8 cellular contexts compared by ENCODE assay signal in the genomic region with DNA sequence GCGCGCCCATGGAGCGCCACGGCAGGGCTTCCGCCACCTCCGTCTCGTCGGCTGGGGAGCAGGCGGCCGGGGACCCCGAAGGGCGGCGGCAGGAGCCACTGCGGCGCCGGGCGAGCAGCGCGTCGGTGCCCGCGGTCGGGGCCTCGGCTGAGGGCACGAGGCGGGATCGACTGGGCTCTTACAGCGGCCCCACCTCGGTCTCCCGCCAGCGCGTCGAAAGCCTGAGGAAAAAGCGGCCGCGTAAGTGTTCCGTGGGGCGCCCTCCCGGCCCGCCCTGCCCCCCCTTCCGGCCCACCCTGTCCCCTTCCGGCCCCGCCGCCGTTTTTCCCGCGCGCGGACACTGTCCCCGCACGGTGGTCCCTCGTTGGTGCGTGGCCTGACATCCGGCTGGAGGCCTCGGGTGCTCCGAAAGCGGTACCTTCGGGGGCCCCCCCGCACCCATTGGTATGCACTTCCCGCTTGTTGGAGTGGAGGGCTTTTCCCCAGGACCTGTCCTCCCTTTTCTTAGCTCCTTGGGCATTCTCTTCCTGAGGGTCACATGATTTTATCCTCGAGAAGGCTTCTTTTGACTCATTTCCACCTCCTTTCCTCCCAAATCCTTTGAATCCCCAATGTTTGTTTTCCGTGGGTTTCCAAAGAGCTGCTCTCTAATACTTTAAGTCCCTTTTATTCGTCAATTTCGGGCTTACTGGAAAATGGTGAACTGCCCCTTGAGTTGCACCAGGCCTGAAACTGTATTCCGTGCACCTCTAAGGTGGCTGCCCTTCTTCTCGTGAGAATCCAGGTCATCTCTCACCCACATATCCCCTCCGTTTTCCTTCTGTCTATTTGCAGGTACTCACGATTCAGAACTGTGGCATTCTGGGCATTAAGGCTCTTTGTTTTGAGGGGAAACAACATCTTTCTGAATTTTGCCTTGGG. TPM values are rescaled to one million over a fixed set of nuclear protein-coding genes. Genes with fewer than 3 reads are reported as not detected.
DNase-seq lines count a peak whose midpoint lies in the region; ATAC-seq, FAIRE-seq and TF ChIP-seq lines count a peak whose summit lies in the region.

No MANE protein-coding gene starts in this region.

- peak overlapping the region; percentile 81 to 100 for H3K4me3 ChIP-seq in SK-N-SH (ENCODE audit: low read depth in 2 of 2, low read length in 1 of 2)
- peak overlapping the region; percentile 95 for H3K4me3 ChIP-seq in astrocyte (ENCODE audit: insufficient read depth, low read depth, low read length)
- H3K4me3 ChIP-seq in iPS-18c (ENCODE audit: insufficient read depth, low read depth, low read length): peak overlapping the region; percentile 92
- H3K4me3 ChIP-seq in smooth muscle cell: peak overlapping the region; percentile 77

- no peaks in the 10 kb centered on the region for H3K9me2 ChIP-seq in SK-N-SH

- peaks cover 0 to 27% of the 10 kb centered on the region in 2 experiments for H3K36me3 ChIP-seq in SK-N-SH (replicated peaks in 1 of 2; ENCODE audit: control insufficient read depth in 1 of 2, insufficient read depth in 2 of 2, low read length in 1 of 2)
- H3K36me3 ChIP-seq in astrocyte (ENCODE audit: insufficient read depth, low read length): no peaks in the 10 kb centered on the region
- no peaks in the 10 kb centered on the region for H3K36me3 ChIP-seq in smooth muscle cell (ENCODE audit: low read depth)

- TF ChIP-seq EP300 in SK-N-SH (IDR thresholded peaks at IDR 0.05; ENCODE audit: borderline replicate concordance in 1 of 2, low read depth in 1 of 2, low read length in 1 of 2): no peak

- H3F3A ChIP-seq in SK-N-SH (replicated peaks; ENCODE audit: insufficient read depth): peaks cover 21% of the 10 kb centered on the region
- H3F3A ChIP-seq in smooth muscle cell (ENCODE audit: low read depth): peaks cover 3% of the 10 kb centered on the region

- peak overlapping the region; percentile 100 for H3K4me3 Mint-ChIP-seq in astrocyte (ENCODE audit: unreplicated experiment)

- TF ChIP-seq CTCF in SK-N-SH (IDR thresholded peaks at IDR 0.05) (no peak), RWPE1 (conservative IDR thresholded peaks at IDR 0.05; ENCODE audit: low read depth) (no peak), astrocyte (IDR thresholded peaks at IDR 0.05; ENCODE audit: insufficient read depth, low read depth, low read length) (no peak), smooth muscle cell (IDR thresholded peaks at IDR 0.05; ENCODE audit: borderline replicate concordance, insufficient read depth, poor library complexity, severe bottlenecking) (no peak)

- peaks cover 24% of the 10 kb centered on the region for H3K4me1 Mint-ChIP-seq in astrocyte (ENCODE audit: low read depth, unreplicated experiment)

- H3K27me3 ChIP-seq in SK-N-SH (ENCODE audit: insufficient read depth) (no peaks in the 10 kb centered on the region), astrocyte (ENCODE audit: insufficient read depth, low read length) (no peaks in the 10 kb centered on the region), smooth muscle cell (ENCODE audit: low read depth) (no peaks in the 10 kb centered on the region)

- ATAC-seq in SK-N-SH treated with all-trans-retinoic acid at 6 μM for 48 hours: no peak
- ATAC-seq in HG03045 (IDR thresholded peaks at IDR 0.05; ENCODE audit: unreplicated experiment): peak; percentile 29

- peak overlapping the region; percentile 95 for H3K27ac Mint-ChIP-seq in astrocyte (ENCODE audit: unreplicated experiment)

- no peak for TF ChIP-seq RAD21 in SK-N-SH (IDR thresholded peaks at IDR 0.05; ENCODE audit: low read length)

- H3K9ac ChIP-seq in SK-N-SH (peak overlapping the region; percentile 98), astrocyte (ENCODE audit: low read length) (peak overlapping the region; percentile 92), smooth muscle cell (ENCODE audit: low read depth) (peak overlapping the region; percentile 88)

- H3K36me3 Mint-ChIP-seq in astrocyte (ENCODE audit: low read depth, unreplicated experiment): peaks cover 12% of the 10 kb centered on the region

- WGBS in SK-N-SH (ENCODE audit: low lambda C conversion rate): under 1% methylated on average over 31 of the region's 68 CpGs
- WGBS in smooth muscle cell (ENCODE audit: low lambda C conversion rate): 2% methylated on average over 28 of the region's 68 CpGs

- H3K9me3 ChIP-seq in SK-N-SH (no peaks in the 10 kb centered on the region), astrocyte (ENCODE audit: insufficient read depth, low read depth, low read length) (no peaks in the 10 kb centered on the region), iPS-18c (ENCODE audit: control insufficient read depth, insufficient read depth, low read length) (peaks cover 5% of the 10 kb centered on the region), smooth muscle cell (replicated peaks; ENCODE audit: low read depth) (no peaks in the 10 kb centered on the region)

- H3K4me1 ChIP-seq in SK-N-SH (ENCODE audit: control insufficient read depth in 1 of 2, insufficient read depth in 2 of 2, low read depth in 1 of 2, low read length in 1 of 2) (peaks cover 15% of the 10 kb centered on the region in 2 experiments), astrocyte (ENCODE audit: insufficient read depth, low read length) (peaks cover 40% of the 10 kb centered on the region), smooth muscle cell (ENCODE audit: low read depth) (peaks cover 32% of the 10 kb centered on the region)

- POLR2A ChIA-PET in SK-N-SH (lab: Yijun Ruan, JAX): interaction anchor here (1.0 kb wide), 1 partner anchor 125 kb away, joined by 3 read pairs; a partner anchor contains a TSS
- POLR2A ChIA-PET in RWPE1 (lab: Yijun Ruan, JAX; ENCODE audit: low non-redundant PET): no interaction called here

- DNase-seq in SK-N-SH: peak; percentile 81
- DNase-seq in RWPE1 (ENCODE audit: low spot score): peak; percentile 31
- DNase-seq in astrocyte (ENCODE audit: low read depth): no peak
- peak; percentile 18 for DNase-seq in smooth muscle cell (lab: John Stamatoyannopoulos, UW; ENCODE audit: unreplicated experiment)
- no peak for DNase-seq in NCI-H1048 (lab: John Stamatoyannopoulos, UW)

- no peaks in the 10 kb centered on the region for H3K27me3 Mint-ChIP-seq in astrocyte (ENCODE audit: low read depth, unreplicated experiment)

- peaks cover 2% of the 10 kb centered on the region for H3K9me3 Mint-ChIP-seq in astrocyte (ENCODE audit: unreplicated experiment)

- peak overlapping the region; percentile 81 to 96 for H3K27ac ChIP-seq in SK-N-SH (ENCODE audit: low read depth in 2 of 2, low read length in 1 of 2)
- peak overlapping the region; percentile 91 for H3K27ac ChIP-seq in RWPE1
- peak overlapping the region; percentile 76 for H3K27ac ChIP-seq in astrocyte (ENCODE audit: low read depth, low read length)
- H3K27ac ChIP-seq in smooth muscle cell (ENCODE audit: low read depth): peak overlapping the region; percentile 68

- CTCF ChIA-PET in SK-N-SH (lab: Yijun Ruan, JAX) (interaction anchor here (0.7 to 2.3 kb wide), 4 partner anchors 21 to 196 kb away, joined by 3 to 14 read pairs (median 4); no protein-coding TSS in a partner anchor), RWPE1 (lab: Yijun Ruan, JAX) (interaction anchor here (0.6 to 0.7 kb wide), 3 partner anchors 21 to 860 kb away, joined by 3 to 5 read pairs (median 4); no protein-coding TSS in a partner anchor)

- no peak overlapping the region for H2AFZ ChIP-seq in SK-N-SH (ENCODE audit: low read depth)
- H2AFZ ChIP-seq in astrocyte (ENCODE audit: low read depth, low read length): peak overlapping the region; percentile 40
- H2AFZ ChIP-seq in smooth muscle cell (ENCODE audit: low read depth): no peak overlapping the region

- H3K4me2 ChIP-seq in SK-N-SH (peak overlapping the region; percentile 93), astrocyte (ENCODE audit: low read length) (peak overlapping the region; percentile 88), smooth muscle cell (peak overlapping the region; percentile 94)

- no peak for FAIRE-seq in astrocyte (lab: Jason Lieb, UNC)

- H3K79me2 ChIP-seq in SK-N-SH (ENCODE audit: insufficient read depth): peaks cover 96% of the 10 kb centered on the region
- H3K79me2 ChIP-seq in astrocyte (ENCODE audit: insufficient read depth, low read length): peaks cover 90% of the 10 kb centered on the region
- H3K79me2 ChIP-seq in smooth muscle cell (ENCODE audit: low read depth): peaks cover 69% of the 10 kb centered on the region

- peaks cover 50% of the 10 kb centered on the region for H4K20me1 ChIP-seq in SK-N-SH (ENCODE audit: insufficient read depth)
- peaks cover 49% of the 10 kb centered on the region for H4K20me1 ChIP-seq in astrocyte (ENCODE audit: insufficient read depth, low read length)
- H4K20me1 ChIP-seq in smooth muscle cell (ENCODE audit: low read depth): peaks cover 51% of the 10 kb centered on the region

TF ChIP-seq in SK-N-SH, 30 proteins besides CTCF, POLR2A, EP300 and RAD21 (continues in another document):
- TF ChIP-seq TAF1 (IDR thresholded peaks at IDR 0.05; ENCODE audit: borderline replicate concordance, low read depth, low read length): 0 out of 2 replicates have a peak, but pooled peaks have one; percentile 9
- TF ChIP-seq, protein P1, sequence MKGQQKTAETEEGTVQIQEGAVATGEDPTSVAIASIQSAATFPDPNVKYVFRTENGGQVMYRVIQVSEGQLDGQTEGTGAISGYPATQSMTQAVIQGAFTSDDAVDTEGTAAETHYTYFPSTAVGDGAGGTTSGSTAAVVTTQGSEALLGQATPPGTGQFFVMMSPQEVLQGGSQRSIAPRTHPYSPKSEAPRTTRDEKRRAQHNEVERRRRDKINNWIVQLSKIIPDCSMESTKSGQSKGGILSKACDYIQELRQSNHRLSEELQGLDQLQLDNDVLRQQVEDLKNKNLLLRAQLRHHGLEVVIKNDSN (IDR thresholded peaks at IDR 0.05; ENCODE audit: borderline replicate concordance, low read depth): peak; percentile 22; the same call in 1 of the 2 replicates

TF ChIP-seq in SK-N-SH treated with all-trans-retinoic acid at 6 μM for 48 hours, 23 proteins besides CTCF, POLR2A, EP300 and RAD21 (continues in another document):
- no peak for TF ChIP-seq ZNF70 (CRISPR knock-in tag; IDR thresholded peaks at IDR 0.05)

RNA-seq across cellular contexts. Expression of a gene that starts 0.6 kb away (rescaled TPM):
- polyA plus RNA-seq in SK-N-SH (2012; rRNA removed) (17.7 and 23.3 TPM in 2 replicates), smooth muscle cell (24.7 and 42.5 TPM in 2 replicates)
- polyA plus RNA-seq in SK-N-SH (2012; cell fraction: cytosol; rRNA removed): 19.6 and 22.5 TPM in 2 replicates
- 43.1 and 53.0 TPM in 2 replicates for polyA plus RNA-seq in SK-N-SH (2012; cell fraction: nucleus; rRNA removed)
- total RNA-seq in astrocyte (51.5 and 59.3 TPM in 2 replicates), smooth muscle cell (40.8 and 43.1 TPM in 2 replicates)

RNA-seq across cellular contexts. Expression of a gene that starts 43.1 kb away (rescaled TPM):
- 9.1 and 10.5 TPM in 2 replicates for polyA plus RNA-seq in SK-N-SH (2012; rRNA removed)
- polyA plus RNA-seq in SK-N-SH (2012; cell fraction: cytosol; rRNA removed): 5.1 and 6.6 TPM in 2 replicates
- polyA plus RNA-seq in SK-N-SH (2012; cell fraction: nucleus; rRNA removed): 22.6 and 28.8 TPM in 2 replicates
- total RNA-seq in astrocyte: 38.4 and 42.1 TPM in 2 replicates
- 12.5 and 12.8 TPM in 2 replicates for total RNA-seq in smooth muscle cell
- 7.8 and 10.0 TPM in 2 replicates for polyA plus RNA-seq in smooth muscle cell

Comparison
In these comparisons a context has a peak if more than half of its experiments do, and no peak if none do; other contexts are left out.
1. DNase-seq: peak in SK-N-SH (single experiment), RWPE1 (single experiment) and smooth muscle cell (single experiment); none in astrocyte (single experiment) and NCI-H1048 (single experiment).
2. Peak in every context shown above with its lines, with median percentiles within 50 percentile points of each other: H3K27ac ChIP-seq, H3K4me2 ChIP-seq, H3K4me3 ChIP-seq and H3K9ac ChIP-seq.